In genomic region chr16:81630632-81631026, GRCh38 we compare ENCODE assay signal across 11 cellular contexts.
DNase-seq lines count a peak whose midpoint lies in the region; ATAC-seq, FAIRE-seq and TF ChIP-seq lines count a peak whose summit lies in the region.
"Had no signal": no experiment of that assay in that cellular context is flagged by ENCODE, and none has a peak within 500 bp of the region (broad histone marks: within the 10 kb centered on the region; RNA-seq: fewer than 3 reads in every experiment).

No MANE protein-coding gene starts in this region.

- intact Hi-C loops in prostate gland (cut with DNase I) (no loop called here), pancreas (cut with DNase I) (no loop called here)

- no peak overlapping the region for H4K91ac ChIP-seq in H9 (ENCODE audit: insufficient read length, low read depth, low read length)

- H2BK12ac ChIP-seq in H9 (ENCODE audit: insufficient read length, low read depth, low read length), result no peak overlapping the region

- no peaks in the 10 kb centered on the region for H3K9me3 ChIP-seq in BLaER1
- no peaks in the 10 kb centered on the region for H3K9me3 ChIP-seq in H9 (ENCODE audit: control insufficient read depth, low read depth, low read length)
- no peaks in the 10 kb centered on the region for H3K9me3 ChIP-seq in SJCRH30 (replicated peaks)
- H3K9me3 ChIP-seq in prostate gland, result no peaks in the 10 kb centered on the region
- H3K9me3 ChIP-seq in pancreas, result no peaks in the 10 kb centered on the region

- peak overlapping the region; percentile 30 to 92 (median 41); a peak in 5 of 7 replicates for H3K27ac Mint-ChIP-seq in H9

- H4K20me1 ChIP-seq in BLaER1 (peaks cover 100% of the 10 kb centered on the region), H9 (ENCODE audit: control insufficient read depth, insufficient read depth, insufficient read length) (no peaks in the 10 kb centered on the region)

- no peak for ATAC-seq in pancreas

- H3K23ac ChIP-seq in H9 (ENCODE audit: insufficient read length, low read depth, low read length), result no peak overlapping the region

- H2BK20ac ChIP-seq in H9 (ENCODE audit: low read depth, low read length, poor library complexity, severe bottlenecking), result no peak overlapping the region

- H3K79me1 ChIP-seq in H9 (ENCODE audit: insufficient read depth, low read depth, low read length, poor library complexity, severe bottlenecking), result no peaks in the 10 kb centered on the region

- H3K4me3 ChIP-seq in BLaER1 (no peak overlapping the region), SJCRH30 (no peak overlapping the region), prostate gland (no peak overlapping the region), pancreas (no peak overlapping the region), foreskin fibroblast (ENCODE audit: low read depth in 1 of 2, low read length in 2 of 2) (no peak overlapping the region)

- H3K56ac ChIP-seq in H9 (ENCODE audit: insufficient read length, low read depth, low read length), result no peak overlapping the region

- H3K4me1 ChIP-seq in BLaER1 (peaks cover 81% of the 10 kb centered on the region), H9 (ENCODE audit: insufficient read depth, low read length) (peaks cover 4% of the 10 kb centered on the region; the same call in 1 of the 2 replicates), SJCRH30 (peaks cover 54% of the 10 kb centered on the region), prostate gland (replicated peaks) (peaks cover 3% of the 10 kb centered on the region), pancreas (peaks cover 6 to 22% (median 13%) of the 10 kb centered on the region in 3 donors)

- H3K27ac ChIP-seq in BLaER1 (peak overlapping the region; percentile 65), H9 (ENCODE audit: insufficient read length, low read depth, low read length) (no peak overlapping the region), SJCRH30 (peak overlapping the region; percentile 11; the same call in 1 of the 2 replicates), prostate gland (no peak overlapping the region), pancreas (no peak overlapping the region)

- peaks cover 55 to 63% of the 10 kb centered on the region in 2 experiments for H3K4me1 Mint-ChIP-seq in H9

- H2BK120ac ChIP-seq in H9 (ENCODE audit: low read depth, low read length, poor library complexity, severe bottlenecking), result no peak overlapping the region

- no peak overlapping the region for H3K18ac ChIP-seq in H9 (ENCODE audit: insufficient read length, low read depth, low read length)

- no peak overlapping the region for H4K8ac ChIP-seq in H9 (replicated peaks; ENCODE audit: insufficient read length, low read depth, low read length)

- no peak overlapping the region for H2AFZ ChIP-seq in H9 (ENCODE audit: low read length)

- H3K4me2 ChIP-seq in BLaER1 (peak overlapping the region; percentile 81), H9 (ENCODE audit: insufficient read depth, insufficient read length, low read length) (no peak overlapping the region)

- H2BK5ac ChIP-seq in H9 (ENCODE audit: insufficient read length, low read length), result no peak overlapping the region

- no CpG with 5 or more reads among the region's 5 CpGs for WGBS in H9 (ENCODE audit: extremely low coverage, insufficient read length, low lambda C conversion rate)
- 66% methylated on average over 5 of the region's 5 CpGs for WGBS in prostate gland
- 89 to 92% methylated on average over 5 of the region's 5 CpGs for whole genome bisulfite sequencing in pancreas, 2 donors

- no peak for TF ChIP-seq POLR2A in prostate gland (IDR thresholded peaks at IDR 0.05)

- DNase-seq in H9, result no peak
- DNase-seq in SJCRH30, result peak; percentile 71 to 83
- peak; percentile 54 for DNase-seq in iPS-NIHi11 (ENCODE audit: low spot score)
- no peak for DNase-seq in prostate gland (ENCODE audit: low spot score)
- no peak for DNase-seq in pancreas
- DNase-seq in activated effector memory CD4-positive, alpha-beta T cell treated with anti-CD3 and anti-CD28 coated beads, Interleukin-2, amount 50 U/mL, for 16 hours, result no peak
- no peak for DNase-seq in foreskin fibroblast
- DNase-seq: caudate nucleus; stimulated activated CD4-positive, alpha-beta T cell treated with anti-CD3 and anti-CD28 coated beads, Interleukin-2, amount 100 ng/mL, for 48 hours had no signal

- no peak overlapping the region for H2BK15ac ChIP-seq in H9 (ENCODE audit: low read depth, low read length)

- H3K14ac ChIP-seq in H9 (ENCODE audit: insufficient read depth, low read length), result no peak overlapping the region; the same call in 1 of the 2 replicates

- no peak for FAIRE-seq in pancreas (lab: Jason Lieb, UNC)
- FAIRE-seq: keratinocyte had no signal

- no peak overlapping the region for H3T11ph ChIP-seq in H9 (ENCODE audit: low read length)

- H3K27me3 Mint-ChIP-seq in H9 (ENCODE audit: low read depth), result no peaks in the 10 kb centered on the region

- H3K36me3 ChIP-seq in BLaER1, result peaks cover 24% of the 10 kb centered on the region
- no peaks in the 10 kb centered on the region for H3K36me3 ChIP-seq in SJCRH30
- H3K36me3 ChIP-seq in prostate gland, result no peaks in the 10 kb centered on the region
- no peaks in the 10 kb centered on the region for H3K36me3 ChIP-seq in pancreas

- H3K79me2 ChIP-seq in H9 (ENCODE audit: insufficient read depth, low read length), result no peaks in the 10 kb centered on the region; the same call in 1 of the 2 replicates

- no peaks in the 10 kb centered on the region for H3K36me3 Mint-ChIP-seq in H9 (ENCODE audit: insufficient read depth in 1 of 3, low read depth in 3 of 3)

- no peak overlapping the region for H2AK5ac ChIP-seq in H9 (ENCODE audit: insufficient read length, low read length)

- H3K4me3 Mint-ChIP-seq in H9, result no peak overlapping the region

- H3K23me2 ChIP-seq in H9 (ENCODE audit: insufficient read length, low read depth, low read length, poor library complexity, severe bottlenecking), result no peaks in the 10 kb centered on the region

- H3K4ac ChIP-seq in H9 (ENCODE audit: low read depth, low read length), result no peak overlapping the region

- H3K27me3 ChIP-seq in BLaER1 (no peaks in the 10 kb centered on the region), H9 (ENCODE audit: insufficient read depth, low read length) (no peaks in the 10 kb centered on the region), SJCRH30 (no peaks in the 10 kb centered on the region), prostate gland (replicated peaks; ENCODE audit: insufficient read depth) (no peaks in the 10 kb centered on the region), pancreas (no peaks in the 10 kb centered on the region)

- TF ChIP-seq CTCF in H9 (conservative IDR thresholded peaks at IDR 0.05), result no peak
- TF ChIP-seq CTCF in prostate gland (IDR thresholded peaks at IDR 0.05), result no peak
- no peak for TF ChIP-seq CTCF in pancreas (IDR thresholded peaks at IDR 0.05)
- no peak for TF ChIP-seq CTCF in foreskin fibroblast (IDR thresholded peaks at IDR 0.05; ENCODE audit: low read depth, low read length)

- no peaks in the 10 kb centered on the region for H3K9me3 Mint-ChIP-seq in H9

- no peak overlapping the region for H4K5ac ChIP-seq in H9 (ENCODE audit: insufficient read length, low read depth, low read length)

- H3K9ac ChIP-seq in BLaER1 (peak overlapping the region; percentile 46), H9 (ENCODE audit: extremely low read depth, insufficient read length, low read length) (no peak overlapping the region)

Comparison
In these comparisons a context has a peak if more than half of its experiments do, and no peak if none do; other contexts are left out.
1. H3K27ac ChIP-seq: peak in BLaER1 (single experiment) and SJCRH30 (single experiment); none in H9 (single experiment), prostate gland (0 of 2) and pancreas (0 of 4).
2. DNase-seq: peak in SJCRH30 (2 of 2) and iPS-NIHi11 (single experiment); none in H9 (single experiment), prostate gland (single experiment), pancreas (0 of 6), activated effector memory CD4-positive, alpha-beta T cell treated with anti-CD3 and anti-CD28 coated beads, Interleukin-2, amount 50 U/mL, for 16 hours (single experiment) and foreskin fibroblast (0 of 2).